In genomic region chr11:118841469-118842222, GRCh38 we compare ENCODE assay signal across 9 cellular contexts. TPM values are rescaled to one million over a fixed set of nuclear protein-coding genes. Genes with fewer than 3 reads are reported as not detected.
DNase-seq lines count a peak whose midpoint lies in the region; ATAC-seq and TF ChIP-seq lines count a peak whose summit lies in the region.
"Had no signal": no experiment of that assay in that cellular context is flagged by ENCODE, and none has a peak within 500 bp of the region (broad histone marks: within the 10 kb centered on the region; RNA-seq: fewer than 3 reads in every experiment).

No MANE protein-coding gene starts in this region.

- in situ Hi-C loops in GM13977 (cut with MboI; ENCODE audit: low pct_unique_long_range_greater_than_20kb, low sequenced_read_pairs, unreplicated experiment), result no loop called here

- H3K27ac ChIP-seq in spleen, result peak overlapping the region; percentile 6 to 75 (median 60)

- 57 to 70% (median 66%) methylated on average over 8 of the region's 8 CpGs for WGBS in spleen, 5 donors

- no peaks in the 10 kb centered on the region for H3K36me3 ChIP-seq in spleen
- H3K36me3 ChIP-seq in H7 (replicated peaks; ENCODE audit: control insufficient read depth, insufficient read depth, low read length), result no peaks in the 10 kb centered on the region

- ATAC-seq in HG02981 (IDR thresholded peaks at IDR 0.05; ENCODE audit: unreplicated experiment), result peak; percentile 46

- TF ChIP-seq CTCF in GM13977 (IDR thresholded peaks at IDR 0.05; ENCODE audit: extremely low read depth, insufficient read depth, missing control alignments) (no peak), spleen (IDR thresholded peaks at IDR 0.05 in 8 of 11, conservative IDR thresholded peaks at IDR 0.05 in 3 of 11) (no peak)

- peaks cover 0 to 36% (median 22%) of the 10 kb centered on the region in 6 donors for H3K4me1 ChIP-seq in spleen

- no peaks in the 10 kb centered on the region for H3K27me3 ChIP-seq in spleen (replicated peaks in 1 of 7)
- no peaks in the 10 kb centered on the region for H3K27me3 ChIP-seq in H7 (ENCODE audit: control insufficient read depth, insufficient read depth, low read length)

- intact Hi-C loops in spleen (cut with DNase I; ENCODE audit: low total_unique reads), result no loop called here

- TF ChIP-seq POLR2A in spleen (IDR thresholded peaks at IDR 0.05), result no peak

- no peaks in the 10 kb centered on the region for H3K9me3 ChIP-seq in spleen

- H3K4me3 ChIP-seq in spleen (peak overlapping the region in 3 of 8 donors; percentile 3 to 40 (median 19)), H7 (ENCODE audit: insufficient read depth, low read depth, low read length) (no peak overlapping the region)

- peak; percentile 46 for DNase-seq in GM13977 (ENCODE audit: low spot score)
- DNase-seq in activated CD8-positive, alpha-beta memory T cell treated with anti-CD3 and anti-CD28 coated beads, Interleukin-2, amount 50 U/mL, for 48 hours, result peak; percentile 55
- no peak for DNase-seq in spleen
- no peak for DNase-seq in DMS53 treated with DMSO at 0.1 percent for 48 hours (lab: John Stamatoyannopoulos, UW; ENCODE audit: unreplicated experiment)
- no peak for DNase-seq in H7
- DNase-seq in H4 (ENCODE audit: low spot score), result no peak
- no peak for DNase-seq in NCI-H446 (lab: John Stamatoyannopoulos, UW)

RNA-seq across cellular contexts. Expression of gene CXCR5, which starts 42.0 kb away (rescaled TPM):
- total RNA-seq in spleen, result 10 to 100 TPM; 25.0 to 66.6 (median 33.2) TPM
- 10 to 100 TPM; 35.4 to 50.7 (median 39.6) TPM for polyA plus RNA-seq in spleen
- total RNA-seq in H7 (2014; rRNA removed; shearing (Covaris generic)), result 0.04 TPM in 1 of 2 replicates, not detected in the other
- not detected in 2 replicates for total RNA-seq in H4 (2014; rRNA removed; shearing (Covaris generic))
- total RNA-seq: neural crest cell had no signal

RNA-seq across cellular contexts. Expression of gene DDX6, which starts 50.7 kb away (rescaled TPM):
- 100 to 1,000 TPM; 146 to 206 (median 179) TPM for total RNA-seq in spleen
- 10 to 100 TPM; 36.3 to 42.1 (median 36.9) TPM for polyA plus RNA-seq in spleen
- 72.1 and 118 TPM in 2 replicates for total RNA-seq in H7 (2014; rRNA removed; shearing (Covaris generic))
- total RNA-seq in H4 (2014; rRNA removed; shearing (Covaris generic)), result 60.1 and 67.0 TPM in 2 replicates

Comparison
In these comparisons a context has a peak if more than half of its experiments do, and no peak if none do; other contexts are left out.
1. DNase-seq: peak in GM13977 (single experiment) and activated CD8-positive, alpha-beta memory T cell treated with anti-CD3 and anti-CD28 coated beads, Interleukin-2, amount 50 U/mL, for 48 hours (single experiment); none in spleen (single experiment), DMS53 treated with DMSO at 0.1 percent for 48 hours (single experiment), H7 (single experiment), H4 (single experiment) and NCI-H446 (0 of 2).
2. RNA of gene CXCR5, which starts 42.0 kb away (total RNA-seq): 25.0 to 66.6 TPM in spleen; 0.04 TPM in H7 and not detected in H4; every median in the first group is over 10 times any median in the second.